In genomic region chr2:216551669-216552068, GRCh38 we compare ENCODE assay signal across 12 cellular contexts. TPM values are rescaled to one million over a fixed set of nuclear protein-coding genes. Genes with fewer than 3 reads are reported as not detected.
DNase-seq lines count a peak whose midpoint lies in the region; ATAC-seq and TF ChIP-seq lines count a peak whose summit lies in the region.
"Had no signal": no experiment of that assay in that cellular context is flagged by ENCODE, and none has a peak within 500 bp of the region (broad histone marks: within the 10 kb centered on the region; RNA-seq: fewer than 3 reads in every experiment).

No MANE protein-coding gene starts in this region.

- peak overlapping the region; percentile 82 for H3K27ac ChIP-seq in RWPE2 (ENCODE audit: poor library complexity, severe bottlenecking)
- H3K27ac ChIP-seq in esophagus (ENCODE audit: low read depth in 2 of 2, low read length in 1 of 2) = peak overlapping the region; percentile 48 to 59
- H3K27ac ChIP-seq in prostate gland = peak overlapping the region; percentile 49 to 66
- H3K27ac ChIP-seq: BLaER1 had no signal

- peaks cover 56% of the 10 kb centered on the region for H3K4me1 ChIP-seq in RWPE2 (ENCODE audit: insufficient read depth, poor library complexity, severe bottlenecking)
- peaks cover 4 to 12% of the 10 kb centered on the region in 2 donors for H3K4me1 ChIP-seq in esophagus (ENCODE audit: control insufficient read depth in 2 of 2, insufficient read depth in 2 of 2, low read length in 1 of 2)
- peaks cover 24% of the 10 kb centered on the region for H3K4me1 ChIP-seq in prostate gland (replicated peaks)

- no peaks in the 10 kb centered on the region for H3K9me3 ChIP-seq in RWPE2 (ENCODE audit: severe bottlenecking)
- H3K9me3 ChIP-seq in esophagus (ENCODE audit: control insufficient read depth in 2 of 2, insufficient read depth in 1 of 2, low read depth in 1 of 2, low read length in 1 of 2) = no peaks in the 10 kb centered on the region
- H3K9me3 ChIP-seq in prostate gland = no peaks in the 10 kb centered on the region
- H3K9me3 ChIP-seq: BLaER1, gastrocnemius medialis had no signal

- no peaks in the 10 kb centered on the region for H3K36me3 ChIP-seq in RWPE2 (ENCODE audit: low read depth)
- H3K36me3 ChIP-seq in esophagus (ENCODE audit: control insufficient read depth in 2 of 2, insufficient read depth in 2 of 2, low read length in 1 of 2) = no peaks in the 10 kb centered on the region
- H3K36me3 ChIP-seq in prostate gland = no peaks in the 10 kb centered on the region
- H3K36me3 ChIP-seq: BLaER1, gastrocnemius medialis had no signal

- H3K27me3 ChIP-seq in RWPE2 (ENCODE audit: insufficient read depth, poor library complexity, severe bottlenecking) = no peaks in the 10 kb centered on the region
- no peaks in the 10 kb centered on the region for H3K27me3 ChIP-seq in esophagus (ENCODE audit: control insufficient read depth in 1 of 2, insufficient read depth in 2 of 2, low read length in 2 of 2)
- no peaks in the 10 kb centered on the region for H3K27me3 ChIP-seq in prostate gland (replicated peaks; ENCODE audit: insufficient read depth)
- H3K27me3 ChIP-seq: gastrocnemius medialis had no signal

- H3K4me3 ChIP-seq in RWPE2 (ENCODE audit: severe bottlenecking) = no peak overlapping the region
- H3K4me3 ChIP-seq in esophagus (ENCODE audit: low read depth in 1 of 2, low read length in 2 of 2) = no peak overlapping the region
- no peak overlapping the region for H3K4me3 ChIP-seq in prostate gland
- H3K4me3 ChIP-seq: BLaER1, gastrocnemius medialis had no signal

- no peak for TF ChIP-seq POLR2A in prostate gland (IDR thresholded peaks at IDR 0.05)

- 42 to 53% methylated on average over 4 of the region's 4 CpGs for WGBS in esophagus, 2 donors
- WGBS in prostate gland = 25% methylated on average over 4 of the region's 4 CpGs

- intact Hi-C loops in prostate gland (cut with DNase I) = no loop called here

- ATAC-seq in RWPE2 (ENCODE audit: low read depth) = peak; percentile 76

- TF ChIP-seq CTCF in RWPE2 (IDR thresholded peaks at IDR 0.05; ENCODE audit: poor library complexity, severe bottlenecking) (no peak), prostate gland (IDR thresholded peaks at IDR 0.05) (no peak)

- peak; percentile 71 for DNase-seq in DMS79 treated with DMSO at 0.1 percent for 48 hours (lab: John Stamatoyannopoulos, UW)
- no peak for DNase-seq in RWPE2 (ENCODE audit: low spot score)
- DNase-seq in prostate gland (ENCODE audit: low spot score) = peak; percentile 81
- DNase-seq in NCI-H146 treated with DMSO at 0.1 percent for 48 hours (lab: John Stamatoyannopoulos, UW; ENCODE audit: unreplicated experiment) = no peak
- no peak for DNase-seq in GM03348 (ENCODE audit: low spot score)
- DNase-seq in NCI-H1694 (lab: John Stamatoyannopoulos, UW) = no peak
- DNase-seq in dermis blood vessel endothelial cell = no peak
- DNase-seq: aorta; effector memory CD4-positive, alpha-beta T cell; gastrocnemius medialis had no signal

RNA-seq across cellular contexts. Expression of gene RPL37A, which starts 53.0 kb away (rescaled TPM):
- polyA plus RNA-seq in esophagus = 1,000 to 10,000 TPM; 2,435 to 5,168 TPM
- total RNA-seq in prostate gland (1,000 to 10,000 TPM; 1,435 to 1,814 TPM), dermis blood vessel endothelial cell (1,015 and 1,508 TPM in 2 replicates)

Comparison
In these comparisons a context has a peak if more than half of its experiments do, and no peak if none do; other contexts are left out.
1. DNase-seq: peak in DMS79 treated with DMSO at 0.1 percent for 48 hours (single experiment) and prostate gland (single experiment); none in RWPE2 (single experiment), NCI-H146 treated with DMSO at 0.1 percent for 48 hours (single experiment), GM03348 (single experiment), NCI-H1694 (single experiment) and dermis blood vessel endothelial cell (single experiment).
2. Peak in every context shown above with its lines, with median percentiles within 50 percentile points of each other: H3K27ac ChIP-seq.